In the genomic region with DNA sequence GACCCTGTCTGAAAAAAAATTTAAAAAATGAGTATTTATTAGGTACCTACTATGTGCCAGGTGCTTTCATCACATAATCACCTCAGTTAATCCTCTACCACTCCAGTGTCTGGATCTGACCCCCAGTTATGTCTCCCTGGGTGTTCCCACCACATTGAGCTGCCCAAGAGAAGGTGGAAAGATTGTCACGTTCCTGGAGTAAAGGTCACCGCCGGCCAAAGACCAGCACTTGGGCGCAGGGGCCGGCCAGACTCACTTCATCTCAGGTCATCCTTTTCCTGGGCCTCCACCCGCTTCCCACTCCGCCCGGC, we compare ENCODE assay signal across 2 cellular contexts.
TF ChIP-seq lines count a peak whose summit lies in the region.

No MANE protein-coding gene starts in this region.

TF ChIP-seq in GM12878, 131 proteins besides CTCF, POLR2A, EP300 and RAD21:
- TF ChIP-seq TCF7 (IDR thresholded peaks at IDR 0.05; ENCODE audit: borderline replicate concordance): no peak
- peak in 1 of 2 experiments; percentile 14; a peak in 1 of 4 replicates for TF ChIP-seq BHLHE40 (IDR thresholded peaks at IDR 0.05; ENCODE audit: borderline replicate concordance in 1 of 2, low read depth in 2 of 2, low read length in 1 of 2)
- TF ChIP-seq, protein P1, sequence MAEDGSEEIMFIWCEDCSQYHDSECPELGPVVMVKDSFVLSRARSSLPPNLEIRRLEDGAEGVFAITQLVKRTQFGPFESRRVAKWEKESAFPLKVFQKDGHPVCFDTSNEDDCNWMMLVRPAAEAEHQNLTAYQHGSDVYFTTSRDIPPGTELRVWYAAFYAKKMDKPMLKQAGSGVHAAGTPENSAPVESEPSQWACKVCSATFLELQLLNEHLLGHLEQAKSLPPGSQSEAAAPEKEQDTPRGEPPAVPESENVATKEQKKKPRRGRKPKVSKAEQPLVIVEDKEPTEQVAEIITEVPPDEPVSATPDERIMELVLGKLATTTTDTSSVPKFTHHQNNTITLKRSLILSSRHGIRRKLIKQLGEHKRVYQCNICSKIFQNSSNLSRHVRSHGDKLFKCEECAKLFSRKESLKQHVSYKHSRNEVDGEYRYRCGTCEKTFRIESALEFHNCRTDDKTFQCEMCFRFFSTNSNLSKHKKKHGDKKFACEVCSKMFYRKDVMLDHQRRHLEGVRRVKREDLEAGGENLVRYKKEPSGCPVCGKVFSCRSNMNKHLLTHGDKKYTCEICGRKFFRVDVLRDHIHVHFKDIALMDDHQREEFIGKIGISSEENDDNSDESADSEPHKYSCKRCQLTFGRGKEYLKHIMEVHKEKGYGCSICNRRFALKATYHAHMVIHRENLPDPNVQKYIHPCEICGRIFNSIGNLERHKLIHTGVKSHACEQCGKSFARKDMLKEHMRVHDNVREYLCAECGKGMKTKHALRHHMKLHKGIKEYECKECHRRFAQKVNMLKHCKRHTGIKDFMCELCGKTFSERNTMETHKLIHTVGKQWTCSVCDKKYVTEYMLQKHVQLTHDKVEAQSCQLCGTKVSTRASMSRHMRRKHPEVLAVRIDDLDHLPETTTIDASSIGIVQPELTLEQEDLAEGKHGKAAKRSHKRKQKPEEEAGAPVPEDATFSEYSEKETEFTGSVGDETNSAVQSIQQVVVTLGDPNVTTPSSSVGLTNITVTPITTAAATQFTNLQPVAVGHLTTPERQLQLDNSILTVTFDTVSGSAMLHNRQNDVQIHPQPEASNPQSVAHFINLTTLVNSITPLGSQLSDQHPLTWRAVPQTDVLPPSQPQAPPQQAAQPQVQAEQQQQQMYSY (CRISPR knock-in tag; IDR thresholded peaks at IDR 0.05): no peak

TF ChIP-seq in liver, 16 proteins besides CTCF, POLR2A, EP300 and RAD21:
- no peak for TF ChIP-seq HNF4A (conservative IDR thresholded peaks at IDR 0.05)
- peak; percentile 11 to 22 for TF ChIP-seq RXRA (IDR thresholded peaks at IDR 0.05)
